ENCODE assay signal across 1 cellular context in the genomic region with DNA sequence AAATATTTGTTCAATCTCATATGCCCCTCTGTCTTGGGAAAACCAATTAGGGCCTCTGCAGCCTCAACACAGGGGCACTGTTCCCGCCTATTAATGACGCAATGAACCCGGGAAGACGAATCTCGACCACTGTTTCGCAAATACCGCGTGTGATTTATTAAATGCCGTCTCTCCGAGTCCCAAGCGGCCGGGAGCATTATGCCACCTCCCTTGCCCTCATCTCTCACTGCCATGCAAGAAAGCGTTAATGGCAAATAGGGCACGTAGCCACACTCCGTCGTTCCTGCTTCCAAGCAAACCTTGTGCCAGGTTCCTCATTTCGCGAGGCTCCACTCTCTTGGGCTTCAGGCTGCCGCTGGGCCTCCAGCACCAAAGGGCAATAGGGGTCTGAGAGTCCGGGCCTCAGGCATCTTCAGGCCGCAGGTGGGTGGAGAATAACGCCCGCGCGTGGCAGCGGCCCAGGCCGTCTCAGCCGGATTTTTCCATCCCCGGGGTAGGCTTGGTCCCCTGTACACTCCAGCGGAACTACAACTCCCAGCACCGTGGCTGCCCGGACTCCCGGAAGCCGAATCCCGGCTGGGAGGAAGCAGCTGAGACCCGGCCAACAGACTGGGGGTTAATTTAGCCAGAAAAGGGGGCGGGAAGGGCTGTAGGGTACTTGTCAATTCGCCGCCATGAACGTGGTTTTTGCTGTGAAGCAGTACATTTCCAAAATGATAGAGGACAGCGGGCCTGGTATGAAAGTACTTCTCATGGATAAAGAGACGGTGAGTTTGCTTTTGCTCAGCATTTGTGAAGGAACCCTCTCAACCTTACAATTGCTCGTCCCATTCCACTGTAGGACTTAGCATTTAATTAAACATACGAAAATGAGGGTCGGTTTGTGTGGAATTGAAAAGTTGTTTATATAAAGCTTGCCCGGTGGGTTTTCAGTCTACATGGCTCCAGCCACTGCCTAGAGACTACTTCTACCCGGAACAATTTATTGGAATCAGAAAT.
TF ChIP-seq lines count a peak whose summit lies in the region.

A gene with protein sequence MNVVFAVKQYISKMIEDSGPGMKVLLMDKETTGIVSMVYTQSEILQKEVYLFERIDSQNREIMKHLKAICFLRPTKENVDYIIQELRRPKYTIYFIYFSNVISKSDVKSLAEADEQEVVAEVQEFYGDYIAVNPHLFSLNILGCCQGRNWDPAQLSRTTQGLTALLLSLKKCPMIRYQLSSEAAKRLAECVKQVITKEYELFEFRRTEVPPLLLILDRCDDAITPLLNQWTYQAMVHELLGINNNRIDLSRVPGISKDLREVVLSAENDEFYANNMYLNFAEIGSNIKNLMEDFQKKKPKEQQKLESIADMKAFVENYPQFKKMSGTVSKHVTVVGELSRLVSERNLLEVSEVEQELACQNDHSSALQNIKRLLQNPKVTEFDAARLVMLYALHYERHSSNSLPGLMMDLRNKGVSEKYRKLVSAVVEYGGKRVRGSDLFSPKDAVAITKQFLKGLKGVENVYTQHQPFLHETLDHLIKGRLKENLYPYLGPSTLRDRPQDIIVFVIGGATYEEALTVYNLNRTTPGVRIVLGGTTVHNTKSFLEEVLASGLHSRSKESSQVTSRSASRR (plus strand): TSS at position 593 of the 999 bp plus-strand sequence. CDS start 82 bp downstream, at position 675.

TF ChIP-seq in K562, 482 proteins besides CTCF, POLR2A, EP300 and RAD21 (continued from another document):
- TF ChIP-seq, protein P1, sequence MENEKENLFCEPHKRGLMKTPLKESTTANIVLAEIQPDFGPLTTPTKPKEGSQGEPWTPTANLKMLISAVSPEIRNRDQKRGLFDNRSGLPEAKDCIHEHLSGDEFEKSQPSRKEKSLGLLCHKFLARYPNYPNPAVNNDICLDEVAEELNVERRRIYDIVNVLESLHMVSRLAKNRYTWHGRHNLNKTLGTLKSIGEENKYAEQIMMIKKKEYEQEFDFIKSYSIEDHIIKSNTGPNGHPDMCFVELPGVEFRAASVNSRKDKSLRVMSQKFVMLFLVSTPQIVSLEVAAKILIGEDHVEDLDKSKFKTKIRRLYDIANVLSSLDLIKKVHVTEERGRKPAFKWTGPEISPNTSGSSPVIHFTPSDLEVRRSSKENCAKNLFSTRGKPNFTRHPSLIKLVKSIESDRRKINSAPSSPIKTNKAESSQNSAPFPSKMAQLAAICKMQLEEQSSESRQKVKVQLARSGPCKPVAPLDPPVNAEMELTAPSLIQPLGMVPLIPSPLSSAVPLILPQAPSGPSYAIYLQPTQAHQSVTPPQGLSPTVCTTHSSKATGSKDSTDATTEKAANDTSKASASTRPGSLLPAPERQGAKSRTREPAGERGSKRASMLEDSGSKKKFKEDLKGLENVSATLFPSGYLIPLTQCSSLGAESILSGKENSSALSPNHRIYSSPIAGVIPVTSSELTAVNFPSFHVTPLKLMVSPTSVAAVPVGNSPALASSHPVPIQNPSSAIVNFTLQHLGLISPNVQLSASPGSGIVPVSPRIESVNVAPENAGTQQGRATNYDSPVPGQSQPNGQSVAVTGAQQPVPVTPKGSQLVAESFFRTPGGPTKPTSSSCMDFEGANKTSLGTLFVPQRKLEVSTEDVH (IDR thresholded peaks at IDR 0.05; ENCODE audit: low read depth, partially characterized antibody), result peak; percentile 65
- TF ChIP-seq, protein P2, sequence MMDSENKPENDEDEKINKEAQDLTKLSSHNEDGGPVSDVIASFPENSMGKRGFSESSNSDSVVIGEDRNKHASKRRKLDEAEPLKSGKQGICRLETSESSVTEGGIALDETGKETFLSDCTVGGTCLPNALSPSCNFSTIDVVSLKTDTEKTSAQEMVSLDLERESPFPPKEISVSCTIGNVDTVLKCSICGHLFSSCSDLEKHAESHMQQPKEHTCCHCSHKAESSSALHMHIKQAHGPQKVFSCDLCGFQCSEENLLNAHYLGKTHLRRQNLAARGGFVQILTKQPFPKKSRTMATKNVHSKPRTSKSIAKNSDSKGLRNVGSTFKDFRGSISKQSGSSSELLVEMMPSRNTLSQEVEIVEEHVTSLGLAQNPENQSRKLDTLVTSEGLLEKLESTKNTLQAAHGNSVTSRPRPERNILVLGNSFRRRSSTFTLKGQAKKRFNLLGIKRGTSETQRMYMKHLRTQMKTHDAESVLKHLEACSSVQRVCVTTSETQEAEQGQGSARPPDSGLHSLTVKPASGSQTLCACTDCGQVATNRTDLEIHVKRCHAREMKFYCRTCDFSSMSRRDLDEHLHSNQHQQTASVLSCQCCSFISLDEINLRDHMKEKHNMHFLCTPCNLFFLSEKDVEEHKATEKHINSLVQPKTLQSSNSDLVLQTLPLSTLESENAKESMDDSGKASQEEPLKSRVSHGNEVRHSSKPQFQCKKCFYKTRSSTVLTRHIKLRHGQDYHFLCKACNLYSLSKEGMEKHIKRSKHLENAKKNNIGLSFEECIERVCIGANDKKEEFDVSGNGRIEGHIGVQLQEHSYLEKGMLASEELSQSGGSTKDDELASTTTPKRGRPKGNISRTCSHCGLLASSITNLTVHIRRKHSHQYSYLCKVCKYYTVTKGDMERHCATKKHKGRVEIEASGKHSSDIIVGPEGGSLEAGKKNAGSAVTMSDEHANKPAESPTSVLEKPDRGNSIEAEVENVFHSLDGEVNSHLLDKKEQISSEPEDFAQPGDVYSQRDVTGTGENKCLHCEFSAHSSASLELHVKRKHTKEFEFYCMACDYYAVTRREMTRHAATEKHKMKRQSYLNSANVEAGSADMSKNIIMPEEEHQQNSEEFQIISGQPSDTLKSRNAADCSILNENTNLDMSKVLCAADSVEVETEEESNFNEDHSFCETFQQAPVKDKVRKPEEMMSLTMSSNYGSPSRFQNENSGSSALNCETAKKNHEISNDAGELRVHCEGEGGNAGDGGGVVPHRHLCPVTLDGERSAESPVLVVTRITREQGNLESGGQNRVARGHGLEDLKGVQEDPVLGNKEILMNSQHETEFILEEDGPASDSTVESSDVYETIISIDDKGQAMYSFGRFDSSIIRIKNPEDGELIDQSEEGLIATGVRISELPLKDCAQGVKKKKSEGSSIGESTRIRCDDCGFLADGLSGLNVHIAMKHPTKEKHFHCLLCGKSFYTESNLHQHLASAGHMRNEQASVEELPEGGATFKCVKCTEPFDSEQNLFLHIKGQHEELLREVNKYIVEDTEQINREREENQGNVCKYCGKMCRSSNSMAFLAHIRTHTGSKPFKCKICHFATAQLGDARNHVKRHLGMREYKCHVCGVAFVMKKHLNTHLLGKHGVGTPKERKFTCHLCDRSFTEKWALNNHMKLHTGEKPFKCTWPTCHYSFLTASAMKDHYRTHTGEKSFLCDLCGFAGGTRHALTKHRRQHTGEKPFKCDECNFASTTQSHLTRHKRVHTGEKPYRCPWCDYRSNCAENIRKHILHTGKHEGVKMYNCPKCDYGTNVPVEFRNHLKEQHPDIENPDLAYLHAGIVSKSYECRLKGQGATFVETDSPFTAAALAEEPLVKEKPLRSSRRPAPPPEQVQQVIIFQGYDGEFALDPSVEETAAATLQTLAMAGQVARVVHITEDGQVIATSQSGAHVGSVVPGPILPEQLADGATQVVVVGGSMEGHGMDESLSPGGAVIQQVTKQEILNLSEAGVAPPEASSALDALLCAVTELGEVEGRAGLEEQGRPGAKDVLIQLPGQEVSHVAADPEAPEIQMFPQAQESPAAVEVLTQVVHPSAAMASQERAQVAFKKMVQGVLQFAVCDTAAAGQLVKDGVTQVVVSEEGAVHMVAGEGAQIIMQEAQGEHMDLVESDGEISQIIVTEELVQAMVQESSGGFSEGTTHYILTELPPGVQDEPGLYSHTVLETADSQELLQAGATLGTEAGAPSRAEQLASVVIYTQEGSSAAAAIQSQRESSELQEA (IDR thresholded peaks at IDR 0.05; ENCODE audit: low read depth), result no peak
- no peak for TF ChIP-seq MCM3 (IDR thresholded peaks at IDR 0.05)
- TF ChIP-seq, protein P3, sequence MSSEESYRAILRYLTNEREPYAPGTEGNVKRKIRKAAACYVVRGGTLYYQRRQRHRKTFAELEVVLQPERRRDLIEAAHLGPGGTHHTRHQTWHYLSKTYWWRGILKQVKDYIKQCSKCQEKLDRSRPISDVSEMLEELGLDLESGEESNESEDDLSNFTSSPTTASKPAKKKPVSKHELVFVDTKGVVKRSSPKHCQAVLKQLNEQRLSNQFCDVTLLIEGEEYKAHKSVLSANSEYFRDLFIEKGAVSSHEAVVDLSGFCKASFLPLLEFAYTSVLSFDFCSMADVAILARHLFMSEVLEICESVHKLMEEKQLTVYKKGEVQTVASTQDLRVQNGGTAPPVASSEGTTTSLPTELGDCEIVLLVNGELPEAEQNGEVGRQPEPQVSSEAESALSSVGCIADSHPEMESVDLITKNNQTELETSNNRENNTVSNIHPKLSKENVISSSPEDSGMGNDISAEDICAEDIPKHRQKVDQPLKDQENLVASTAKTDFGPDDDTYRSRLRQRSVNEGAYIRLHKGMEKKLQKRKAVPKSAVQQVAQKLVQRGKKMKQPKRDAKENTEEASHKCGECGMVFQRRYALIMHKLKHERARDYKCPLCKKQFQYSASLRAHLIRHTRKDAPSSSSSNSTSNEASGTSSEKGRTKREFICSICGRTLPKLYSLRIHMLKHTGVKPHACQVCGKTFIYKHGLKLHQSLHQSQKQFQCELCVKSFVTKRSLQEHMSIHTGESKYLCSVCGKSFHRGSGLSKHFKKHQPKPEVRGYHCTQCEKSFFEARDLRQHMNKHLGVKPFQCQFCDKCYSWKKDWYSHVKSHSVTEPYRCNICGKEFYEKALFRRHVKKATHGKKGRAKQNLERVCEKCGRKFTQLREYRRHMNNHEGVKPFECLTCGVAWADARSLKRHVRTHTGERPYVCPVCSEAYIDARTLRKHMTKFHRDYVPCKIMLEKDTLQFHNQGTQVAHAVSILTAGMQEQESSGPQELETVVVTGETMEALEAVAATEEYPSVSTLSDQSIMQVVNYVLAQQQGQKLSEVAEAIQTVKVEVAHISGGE (CRISPR knock-in tag; IDR thresholded peaks at IDR 0.05), result peak; percentile 92 to 99 (median 98)
- TF ChIP-seq TRIM24 (IDR thresholded peaks at IDR 0.05), result peak in 1 of 2 experiments; percentile 97; a peak in 2 of 4 replicates
- TF ChIP-seq SMAD4 (CRISPR knock-in tag; conservative IDR thresholded peaks at IDR 0.05), result peak; percentile 16; the same call in 1 of the 2 replicates
- TF ChIP-seq ZNF79 (CRISPR knock-in tag; IDR thresholded peaks at IDR 0.05; ENCODE audit: low read depth), result no peak
- no peak; the same call in 1 of the 2 replicates for TF ChIP-seq SMARCA4 (IDR thresholded peaks at IDR 0.05)
- 0 out of 2 replicates have a peak, but pooled peaks have one; percentile 42 for TF ChIP-seq GATAD2B (IDR thresholded peaks at IDR 0.05; ENCODE audit: borderline replicate concordance)
- 0 out of 2 replicates have a peak, but pooled peaks have one; percentile 45 for TF ChIP-seq CC2D1A (IDR thresholded peaks at IDR 0.05)
- TF ChIP-seq HEY1 (CRISPR knock-in tag; IDR thresholded peaks at IDR 0.05; ENCODE audit: borderline replicate concordance), result no peak
- peak in 1 of 2 experiments; percentile 64; a peak in 2 of 4 replicates for TF ChIP-seq TEAD1 (CRISPR knock-in tag; IDR thresholded peaks at IDR 0.05)
- TF ChIP-seq DPF2 (IDR thresholded peaks at IDR 0.05), result 0 out of 2 replicates have a peak, but pooled peaks have one; percentile 48
- TF ChIP-seq KDM5B (IDR thresholded peaks at IDR 0.05; ENCODE audit: insufficient replicate concordance, low read depth, low read length), result peak; percentile 83
- no peak for TF ChIP-seq ZNF561 (CRISPR knock-in tag; conservative IDR thresholded peaks at IDR 0.05)
- no peak for TF ChIP-seq GATA2 (CRISPR knock-in tag; IDR thresholded peaks at IDR 0.05)
- no peak for TF ChIP-seq NR2C1 (IDR thresholded peaks at IDR 0.05)
- peak; percentile 79 for TF ChIP-seq NR2C1 (tag; IDR thresholded peaks at IDR 0.05)
- no peak for TF ChIP-seq HMG20B (CRISPR knock-in tag; IDR thresholded peaks at IDR 0.05)
- peak in 1 of 2 experiments; percentile 24; a peak in 1 of 4 replicates for TF ChIP-seq TBL1XR1 (IDR thresholded peaks at IDR 0.05; ENCODE audit: low read length in 2 of 2)
- TF ChIP-seq NCOA2 (IDR thresholded peaks at IDR 0.05; ENCODE audit: partially characterized antibody in 2 of 2), result no peak
- TF ChIP-seq NFRKB (IDR thresholded peaks at IDR 0.05; ENCODE audit: low read depth), result peak; percentile 91
- TF ChIP-seq, protein P4, sequence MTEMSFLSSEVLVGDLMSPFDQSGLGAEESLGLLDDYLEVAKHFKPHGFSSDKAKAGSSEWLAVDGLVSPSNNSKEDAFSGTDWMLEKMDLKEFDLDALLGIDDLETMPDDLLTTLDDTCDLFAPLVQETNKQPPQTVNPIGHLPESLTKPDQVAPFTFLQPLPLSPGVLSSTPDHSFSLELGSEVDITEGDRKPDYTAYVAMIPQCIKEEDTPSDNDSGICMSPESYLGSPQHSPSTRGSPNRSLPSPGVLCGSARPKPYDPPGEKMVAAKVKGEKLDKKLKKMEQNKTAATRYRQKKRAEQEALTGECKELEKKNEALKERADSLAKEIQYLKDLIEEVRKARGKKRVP (CRISPR knock-in tag; IDR thresholded peaks at IDR 0.05), result peak; percentile 71; the same call in 1 of the 2 replicates
- TF ChIP-seq NCOA4 (IDR thresholded peaks at IDR 0.05; ENCODE audit: partially characterized antibody), result no peak
- TF ChIP-seq CREM (IDR thresholded peaks at IDR 0.05; ENCODE audit: low read depth), result peak; percentile 72
- TF ChIP-seq, protein P5, sequence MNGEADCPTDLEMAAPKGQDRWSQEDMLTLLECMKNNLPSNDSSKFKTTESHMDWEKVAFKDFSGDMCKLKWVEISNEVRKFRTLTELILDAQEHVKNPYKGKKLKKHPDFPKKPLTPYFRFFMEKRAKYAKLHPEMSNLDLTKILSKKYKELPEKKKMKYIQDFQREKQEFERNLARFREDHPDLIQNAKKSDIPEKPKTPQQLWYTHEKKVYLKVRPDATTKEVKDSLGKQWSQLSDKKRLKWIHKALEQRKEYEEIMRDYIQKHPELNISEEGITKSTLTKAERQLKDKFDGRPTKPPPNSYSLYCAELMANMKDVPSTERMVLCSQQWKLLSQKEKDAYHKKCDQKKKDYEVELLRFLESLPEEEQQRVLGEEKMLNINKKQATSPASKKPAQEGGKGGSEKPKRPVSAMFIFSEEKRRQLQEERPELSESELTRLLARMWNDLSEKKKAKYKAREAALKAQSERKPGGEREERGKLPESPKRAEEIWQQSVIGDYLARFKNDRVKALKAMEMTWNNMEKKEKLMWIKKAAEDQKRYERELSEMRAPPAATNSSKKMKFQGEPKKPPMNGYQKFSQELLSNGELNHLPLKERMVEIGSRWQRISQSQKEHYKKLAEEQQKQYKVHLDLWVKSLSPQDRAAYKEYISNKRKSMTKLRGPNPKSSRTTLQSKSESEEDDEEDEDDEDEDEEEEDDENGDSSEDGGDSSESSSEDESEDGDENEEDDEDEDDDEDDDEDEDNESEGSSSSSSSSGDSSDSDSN (IDR thresholded peaks at IDR 0.05; ENCODE audit: borderline replicate concordance in 1 of 2, low read depth in 2 of 2, low read length in 2 of 2), result 0 out of 4 replicates have a peak, but pooled peaks of 1 of the 2 experiments have one; percentile 64
- TF ChIP-seq, protein P6, sequence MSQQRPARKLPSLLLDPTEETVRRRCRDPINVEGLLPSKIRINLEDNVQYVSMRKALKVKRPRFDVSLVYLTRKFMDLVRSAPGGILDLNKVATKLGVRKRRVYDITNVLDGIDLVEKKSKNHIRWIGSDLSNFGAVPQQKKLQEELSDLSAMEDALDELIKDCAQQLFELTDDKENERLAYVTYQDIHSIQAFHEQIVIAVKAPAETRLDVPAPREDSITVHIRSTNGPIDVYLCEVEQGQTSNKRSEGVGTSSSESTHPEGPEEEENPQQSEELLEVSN (IDR thresholded peaks at IDR 0.05; ENCODE audit: borderline replicate concordance in 1 of 2, extremely low read depth in 1 of 2, insufficient read depth in 1 of 2, insufficient read length in 1 of 2, low read depth in 1 of 2, low read length in 1 of 2, poor library complexity in 1 of 2, severe bottlenecking in 1 of 2), result peak; percentile 77 to 87
